ENCODE assay signal across 8 cellular contexts in the genomic region with DNA sequence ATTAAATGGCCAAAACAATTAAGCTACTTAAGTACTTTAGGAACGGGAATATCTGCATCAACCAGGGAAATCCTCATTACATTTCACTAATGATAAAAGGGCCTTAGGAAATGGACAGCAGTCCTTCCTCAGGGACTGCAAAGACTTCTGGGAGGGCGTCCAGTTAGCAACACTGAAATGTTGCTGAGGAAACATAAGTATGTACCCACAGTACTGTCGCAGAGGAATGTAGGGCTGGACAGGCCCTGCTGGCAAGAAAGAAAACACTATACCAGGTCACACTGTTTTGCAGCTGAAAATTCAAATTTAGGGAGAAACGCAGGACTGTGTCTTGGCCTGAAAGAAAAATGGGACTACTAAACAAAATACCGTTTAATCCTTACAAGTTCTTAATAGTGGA. TPM values are rescaled to one million over a fixed set of nuclear protein-coding genes. Genes with fewer than 3 reads are reported as not detected.
DNase-seq lines count a peak whose midpoint lies in the region; ATAC-seq and TF ChIP-seq lines count a peak whose summit lies in the region.

No MANE protein-coding gene starts in this region.

- no peak for ATAC-seq in effector memory CD8-positive, alpha-beta T cell (replicated peaks)
- no peak for ATAC-seq in naive B cell (ENCODE audit: low read depth in 2 of 2)
- no peak for ATAC-seq in HG03439 (IDR thresholded peaks at IDR 0.05; ENCODE audit: unreplicated experiment)
- ATAC-seq in GM19351 (IDR thresholded peaks at IDR 0.05; ENCODE audit: unreplicated experiment), result no peak

- peaks cover 34% of the 10 kb centered on the region for H3K4me1 Mint-ChIP-seq in CD14-positive monocyte
- H3K4me1 Mint-ChIP-seq in effector memory CD8-positive, alpha-beta T cell (ENCODE audit: low read depth in 2 of 2), result peaks cover 31 to 48% of the 10 kb centered on the region in 2 donors
- peaks cover 38 to 83% (median 50%) of the 10 kb centered on the region in 3 donors for H3K4me1 Mint-ChIP-seq in naive B cell

- H3K27ac Mint-ChIP-seq in CD14-positive monocyte (peak overlapping the region in 5 of 7 donors; percentile 63 to 99 (median 82)), naive B cell (peak overlapping the region; percentile 39 to 100 (median 99))
- peak overlapping the region; percentile 98 to 100 for H3K27ac Mint-ChIP-seq in effector memory CD8-positive, alpha-beta T cell

- H3K9me3 Mint-ChIP-seq in CD14-positive monocyte (peaks cover 0 to 2% (median 0%) of the 10 kb centered on the region in 7 donors), naive B cell (peaks cover 0 to 2% (median 0%) of the 10 kb centered on the region in 7 donors)
- no peaks in the 10 kb centered on the region for H3K9me3 Mint-ChIP-seq in effector memory CD8-positive, alpha-beta T cell

- H3K4me3 ChIP-seq in NB4 (ENCODE audit: low read depth, low read length), result peak overlapping the region; percentile 75

- intact Hi-C loops in CD14-positive monocyte (cut with micrococcal nuclease), result no loop called here

- H3K4me3 Mint-ChIP-seq in CD14-positive monocyte (peak overlapping the region in 1 of 2 donors; percentile 97), naive B cell (peak overlapping the region; percentile 81 to 99 (median 98))
- peak overlapping the region; percentile 99 to 100 for H3K4me3 Mint-ChIP-seq in effector memory CD8-positive, alpha-beta T cell

- no peak for DNase-seq in CD14-positive monocyte (ENCODE audit: low spot score)
- DNase-seq in NB4 (ENCODE audit: low read depth), result no peak
- DNase-seq in effector memory CD8-positive, alpha-beta T cell, result no peak
- no peak for DNase-seq in naive B cell
- DNase-seq in SK-N-DZ (ENCODE audit: low spot score), result no peak
- DNase-seq in NCI-H524 (lab: John Stamatoyannopoulos, UW), result no peak

- TF ChIP-seq POLR2A in NB4 (IDR thresholded peaks at IDR 0.05; ENCODE audit: extremely low read depth, insufficient read length), result no peak

- H3K27me3 Mint-ChIP-seq in CD14-positive monocyte (ENCODE audit: low read depth in 3 of 3) (no peaks in the 10 kb centered on the region), naive B cell (no peaks in the 10 kb centered on the region)
- H3K27me3 Mint-ChIP-seq in effector memory CD8-positive, alpha-beta T cell, result no peaks in the 10 kb centered on the region

- TF ChIP-seq CTCF in CD14-positive monocyte (IDR thresholded peaks at IDR 0.05) (no peak), NB4 (IDR thresholded peaks at IDR 0.05; ENCODE audit: low read depth, low read length) (no peak)

- H3K36me3 Mint-ChIP-seq in CD14-positive monocyte, result peaks cover 7 to 9% of the 10 kb centered on the region in 2 donors
- peaks cover 20% of the 10 kb centered on the region for H3K36me3 Mint-ChIP-seq in effector memory CD8-positive, alpha-beta T cell (ENCODE audit: insufficient read depth)
- peaks cover 0 to 6% of the 10 kb centered on the region in 2 donors for H3K36me3 Mint-ChIP-seq in naive B cell

RNA-seq across cellular contexts. Expression of gene C5orf15, which starts 1.3 kb away (rescaled TPM):
- 10 to 100 TPM; 46.9 to 59.2 TPM for polyA plus RNA-seq in CD14-positive monocyte
- 10 to 100 TPM; 37.2 to 44.3 (median 41.2) TPM for polyA plus RNA-seq in naive B cell (ENCODE audit: low read depth in 6 of 6)
- polyA plus RNA-seq in SK-N-DZ (2014; cell fraction: cytosol; rRNA removed), result 71.5 and 78.8 TPM in 2 replicates
- 29.8 and 42.3 TPM in 2 replicates for polyA plus RNA-seq in SK-N-DZ (2014; cell fraction: nucleus; rRNA removed)

RNA-seq across cellular contexts. Expression of gene VDAC1, which starts 37.7 kb away (rescaled TPM):
- 100 to 1,000 TPM in 1 of 2 donors, 10 to 100 TPM in 1; 84.4 to 107 TPM for polyA plus RNA-seq in CD14-positive monocyte
- 10 to 100 TPM; 76.4 to 88.7 (median 79.2) TPM for polyA plus RNA-seq in naive B cell (ENCODE audit: low read depth in 6 of 6)
- 259 and 280 TPM in 2 replicates for polyA plus RNA-seq in SK-N-DZ (2014; cell fraction: cytosol; rRNA removed)
- 115 and 147 TPM in 2 replicates for polyA plus RNA-seq in SK-N-DZ (2014; cell fraction: nucleus; rRNA removed)
